ENCODE assay signal across 25 cellular contexts in the genomic region with DNA sequence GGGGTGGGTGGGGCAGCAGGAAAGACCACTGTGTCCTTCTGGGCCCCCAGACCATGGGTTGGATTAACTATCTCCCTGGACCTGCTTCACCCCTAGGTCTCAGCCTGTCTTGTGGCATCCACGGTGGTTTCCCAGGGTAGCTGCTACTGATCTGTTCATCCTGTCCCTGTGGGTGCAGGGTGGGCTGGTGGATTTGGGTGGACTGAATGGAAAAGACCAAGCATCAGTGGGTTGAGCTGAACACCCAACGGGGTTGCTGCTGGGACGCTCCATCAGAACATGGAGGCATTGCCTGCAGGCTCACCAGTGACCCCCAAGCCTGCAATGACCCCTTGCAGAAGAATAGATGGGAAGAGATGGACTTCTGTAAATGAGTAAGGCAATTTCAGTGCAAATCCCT.
"Had no signal": no experiment of that assay in that cellular context is flagged by ENCODE, and none has a peak within 500 bp of the region (broad histone marks: within the 10 kb centered on the region; RNA-seq: fewer than 3 reads in every experiment).

No MANE protein-coding gene starts in this region.

- H3K4me3 ChIP-seq: left lung, lower lobe of right lung, right atrium auricular region, right lobe of liver, smooth muscle cell, testis, thyroid gland, transverse colon, upper lobe of right lung had no signal

- DNase-seq: hippocampal formation; kidney; left lung; lower lobe of right lung; mammary epithelial cell; mesenchymal stem cell; nucleus accumbens; stimulated activated CD4-positive, alpha-beta T cell treated with anti-CD3 and anti-CD28 coated beads, Interleukin-1b, Interleukin-23, amount 100 ng/mL, for 48 hours; stimulated activated CD4-positive, alpha-beta T cell treated with anti-CD3 and anti-CD28 coated beads, Interleukin-2, amount 100 ng/mL, for 48 hours; stimulated activated CD4-positive, alpha-beta T cell treated with anti-CD3 and anti-CD28 coated beads, Interleukin-4, amount 100 ng/mL, for 4 hours; stimulated activated CD8-positive, alpha-beta memory T cell treated with anti-CD3 and anti-CD28 coated beads, Interleukin-4, amount 100 ng/mL, for 48 hours; stimulated activated naive CD4-positive, alpha-beta T cell treated with Interleukin-2 at 50 U/mL for 16 hours; stimulated activated naive CD8-positive, alpha-beta T cell treated with anti-CD3 and anti-CD28 coated beads, Interleukin-15, amount 100 ng/mL, for 72 hours; substantia nigra; thyroid gland; transverse colon; upper lobe of right lung had no signal

- H3K36me3 ChIP-seq: left lung, lower lobe of right lung, right atrium auricular region, right lobe of liver, thyroid gland, transverse colon, upper lobe of right lung had no signal

- FAIRE-seq: kidney, urothelium cell line had no signal

- H3K27me3 ChIP-seq: right atrium auricular region, right lobe of liver, testis, thyroid gland, transverse colon, upper lobe of right lung had no signal

- H3K27ac ChIP-seq: left lung, lower lobe of right lung, parathyroid adenoma, right atrium auricular region, right lobe of liver, testis, thyroid gland, transverse colon, upper lobe of right lung had no signal

- ATAC-seq: left lung; lower lobe of right lung; naive thymus-derived CD8-positive, alpha-beta T cell; right lobe of liver; stimulated activated memory B cell treated with anti-CD40 and anti-IgM and Interleukin-4, amounts not matched to agents 10 μg/mL and 1 μg/mL and 100 μg/mL, for 72 hours; stimulated activated naive CD8-positive, alpha-beta T cell treated with anti-CD3 and anti-CD28 coated beads, Interleukin-15, amount 100 ng/mL, for 72 hours; upper lobe of right lung had no signal
